In genomic region chr3:170531557-170532335, GRCh38 we compare ENCODE assay signal across 16 cellular contexts. TPM values are rescaled to one million over a fixed set of nuclear protein-coding genes. Genes with fewer than 3 reads are reported as not detected.
A peak's percentile ranks its signal among the peaks of the same experiment; 100 is the strongest.
DNase-seq lines count a peak whose midpoint lies in the region; ATAC-seq, FAIRE-seq and TF ChIP-seq lines count a peak whose summit lies in the region.
"Had no signal": no experiment of that assay in that cellular context is flagged by ENCODE, and none has a peak within 500 bp of the region (broad histone marks: within the 10 kb centered on the region; RNA-seq: fewer than 3 reads in every experiment).

No MANE protein-coding gene starts in this region.

- intact Hi-C loops in thyroid gland (cut with DNase I) = no loop called here

- no peak for TF ChIP-seq POLR2A in thyroid gland (IDR thresholded peaks at IDR 0.05)

- no peak overlapping the region for H2AFZ ChIP-seq in osteoblast (ENCODE audit: low read length)

- TF ChIP-seq CTCF in osteoblast (IDR thresholded peaks at IDR 0.05; ENCODE audit: extremely low read depth, low read depth, low read length) (no peak), thyroid gland (IDR thresholded peaks at IDR 0.05) (no peak)

- no peaks in the 10 kb centered on the region for H3K79me2 ChIP-seq in osteoblast (ENCODE audit: insufficient read depth, low read length)

- no peak for FAIRE-seq in urothelium cell line (lab: Jason Lieb, UNC)

- peak overlapping the region; percentile 16 for H3K27ac ChIP-seq in cingulate gyrus (ENCODE audit: low read depth, low read length)
- H3K27ac ChIP-seq in osteoblast (ENCODE audit: low read depth, low read length) = no peak overlapping the region
- no peak overlapping the region for H3K27ac ChIP-seq in thyroid gland
- H3K27ac ChIP-seq: prostate gland had no signal

- H3K4me2 ChIP-seq in osteoblast (ENCODE audit: insufficient read depth, low read length) = peak overlapping the region; percentile 25

- H3K4me1 ChIP-seq in osteoblast (ENCODE audit: insufficient read depth, low read length) = peaks cover 11% of the 10 kb centered on the region
- no peaks in the 10 kb centered on the region for H3K4me1 ChIP-seq in thyroid gland
- H3K4me1 ChIP-seq: prostate gland had no signal

- no peaks in the 10 kb centered on the region for H4K20me1 ChIP-seq in osteoblast (ENCODE audit: insufficient read depth, low read length)

- 67 to 73% methylated on average over 7 of the region's 7 CpGs for WGBS in thyroid gland, 2 donors

- DNase-seq in AG08395 (ENCODE audit: low spot score) (peak; percentile 73), GOT3 (lab: John Stamatoyannopoulos, UW) (peak; percentile 32), osteoblast (ENCODE audit: insufficient read length, low spot score, missing footprints) (peak; percentile 75), left lobe of liver (ENCODE audit: low spot score) (no peak), thyroid gland (no peak), urothelium cell line (ENCODE audit: low spot score) (no peak)
- no peak for DNase-seq in activated T-cell treated with anti-CD3 and anti-CD28 coated beads, Interleukin-2, amount 50 U/mL, for 1 hour
- DNase-seq: activated CD4-positive, alpha-beta T cell treated with anti-CD3 and anti-CD28 coated beads for 1 hour; activated effector memory CD4-positive, alpha-beta T cell treated with anti-CD3 and anti-CD28 coated beads, Interleukin-2, amount 50 U/mL, for 16 hours; glutamatergic neuron; NCI-H1694; stimulated activated naive CD4-positive, alpha-beta T cell treated with Interleukin-2 at 50 U/mL for 16 hours had no signal

- H3K9me3 ChIP-seq in osteoblast (ENCODE audit: low read depth, low read length) = no peaks in the 10 kb centered on the region
- H3K9me3 ChIP-seq in thyroid gland = no peaks in the 10 kb centered on the region
- H3K9me3 ChIP-seq: prostate gland had no signal

- H3K27me3 ChIP-seq in osteoblast (ENCODE audit: insufficient read depth, low read length) (peaks cover 5% of the 10 kb centered on the region), thyroid gland (no peaks in the 10 kb centered on the region)

- no peak for ATAC-seq in left lobe of liver
- ATAC-seq: natural killer cell treated with Interleukin-12 subunit alpha and Interleukin-12 subunit beta and Interleukin-15 and Interleukin-18, amount 100 ng/mL, for 72 hours had no signal

- H3K4me3 ChIP-seq in osteoblast (ENCODE audit: insufficient read depth, low read length) (no peak overlapping the region), thyroid gland (replicated peaks in 1 of 3) (no peak overlapping the region)
- H3K4me3 ChIP-seq: prostate gland had no signal

- H3K36me3 ChIP-seq in osteoblast (ENCODE audit: insufficient read depth, low read length) (no peaks in the 10 kb centered on the region), thyroid gland (no peaks in the 10 kb centered on the region)
- H3K36me3 ChIP-seq: prostate gland had no signal

RNA-seq across cellular contexts. Expression of gene SLC7A14, which starts 54.1 kb away (rescaled TPM):
- total RNA-seq in osteoblast = 0.29 and 0.36 TPM in 2 replicates
- 0.10 TPM for total RNA-seq in left lobe of liver
- under 1 TPM in 3 of 4 donors, not detected in 1; 0.11 to 0.34 (median 0.13) TPM for total RNA-seq in thyroid gland
- total RNA-seq: natural killer cell treated with Interleukin-12 subunit alpha and Interleukin-12 subunit beta and Interleukin-15 and Interleukin-18, amount 100 ng/mL, for 72 hours; NCI-H460 had no signal

Comparison
In these comparisons a context has a peak if more than half of its experiments do, and no peak if none do; other contexts are left out.
1. DNase-seq: peak in AG08395 (single experiment), GOT3 (single experiment) and osteoblast (single experiment); none in left lobe of liver (single experiment), thyroid gland (0 of 2), activated T-cell treated with anti-CD3 and anti-CD28 coated beads, Interleukin-2, amount 50 U/mL, for 1 hour (single experiment) and urothelium cell line (single experiment).